Comparison of ENCODE assay signal across 30 cellular contexts in the genomic region with DNA sequence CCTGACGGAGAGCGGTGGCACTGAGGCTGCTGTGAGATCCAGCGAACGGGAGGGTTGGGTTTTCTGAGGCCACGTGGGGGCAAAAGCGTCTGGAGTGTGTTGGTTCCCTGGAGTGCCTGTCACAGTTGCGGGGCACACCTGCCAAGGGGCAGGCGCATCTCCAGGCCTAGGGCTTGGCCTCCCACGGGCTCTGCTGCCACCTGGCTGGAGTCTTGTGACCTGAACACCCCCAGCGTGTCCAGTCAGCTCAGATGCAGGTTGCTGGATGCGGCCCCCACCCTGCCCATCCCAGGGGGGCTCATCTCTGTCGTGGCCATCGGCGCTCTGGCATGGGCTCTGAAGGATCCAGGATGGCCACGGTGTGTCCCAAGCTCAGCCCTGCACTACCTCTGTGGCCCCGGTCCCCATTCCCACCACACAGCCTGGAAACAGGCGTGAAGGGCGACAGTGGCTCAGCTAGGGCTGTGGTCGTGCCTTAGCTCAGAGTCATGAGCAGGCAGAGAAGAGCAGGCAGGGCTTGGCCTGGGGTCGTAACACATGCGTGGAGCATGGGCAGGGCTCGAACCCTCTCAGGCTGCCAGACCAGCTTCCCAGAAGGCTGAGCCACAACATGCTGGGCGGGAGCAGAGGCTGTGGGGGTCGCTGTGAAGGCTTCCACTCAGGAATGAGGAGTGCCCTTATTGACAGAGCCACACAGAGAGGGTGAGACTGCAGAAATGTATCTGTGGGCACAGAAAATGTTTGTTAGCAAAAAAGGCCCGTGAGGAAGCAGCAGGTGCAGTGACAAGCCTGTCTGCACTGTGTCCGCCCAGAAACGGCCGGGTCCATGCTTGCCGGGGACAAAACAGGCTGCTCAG. TPM values are rescaled to one million over a fixed set of nuclear protein-coding genes. Genes with fewer than 3 reads are reported as not detected.
"Had no signal": no experiment of that assay in that cellular context is flagged by ENCODE, and none has a peak within 500 bp of the region (broad histone marks: within the 10 kb centered on the region; RNA-seq: fewer than 3 reads in every experiment).

No MANE protein-coding gene starts in this region.

- H3K36me3 ChIP-seq: breast epithelium had no signal

- ATAC-seq: activated CD4-positive, alpha-beta T cell treated with anti-CD3 and anti-CD28 coated beads for 36 hours; activated CD4-positive, CD25-positive, alpha-beta regulatory T cell treated with anti-CD3 and anti-CD28 coated beads, Interleukin-2, amount 50 U/mL, for 24 hours; activated CD8-positive, alpha-beta T cell treated with anti-CD3 and anti-CD28 coated beads, Interleukin-2, amount 10 ng/mL, durations not matched to agents 7 days and 5 days; activated naive CD4-positive, alpha-beta T cell treated with anti-CD3 and anti-CD28 coated beads, Interleukin-2, amount 50 U/mL, for 72 hours; body of pancreas; PC-3; WTC11 had no signal

- H3K4me3 Mint-ChIP-seq: activated CD4-positive, alpha-beta T cell treated with anti-CD3 and anti-CD28 coated beads for 36 hours; activated CD4-positive, alpha-beta T cell treated with anti-CD3 and anti-CD28 coated beads, Interleukin-2, amount 10 ng/mL, durations not matched to agents 7 days and 5 days; activated CD8-positive, alpha-beta T cell treated with anti-CD3 and anti-CD28 coated beads, Interleukin-2, amount 10 ng/mL, durations not matched to agents 7 days and 5 days; activated T-cell treated with anti-CD3 and anti-CD28 coated beads, Interleukin-2, amount 50 U/mL, for 24 hours; T-helper 1 cell treated with Interleukin-12 subunit alpha and Interleukin-12 subunit beta and Interleukin-4 antibody, amounts not matched to agents 30 μg/mL and 1 μg/mL, for 36 hours; T-helper 2 cell treated with Interferon-gamma antibody and Interleukin-4, amounts not matched to agents 5 μg/mL and 100 μg/mL, for 36 hours; WTC11 had no signal

- H3K9me3 ChIP-seq: adrenal gland, body of pancreas, breast epithelium, Peyer's patch, SJCRH30 had no signal

- H3K4me1 ChIP-seq: breast epithelium had no signal

- DNase-seq: activated CD4-positive, alpha-beta T cell treated with anti-CD3 and anti-CD28 coated beads for 36 hours; activated CD4-positive, alpha-beta T cell treated with anti-CD3 and anti-CD28 coated beads, Interleukin-2, amount 10 ng/mL, durations not matched to agents 7 days and 5 days; activated CD4-positive, alpha-beta T cell treated with anti-CD3 and anti-CD28 coated beads, Interleukin-2, amount 50 U/mL, for 48 hours; activated CD8-positive, alpha-beta T cell treated with anti-CD3 and anti-CD28 coated beads, Interleukin-2, amount 10 ng/mL, durations not matched to agents 7 days and 5 days; activated gamma-delta T cell; activated naive CD4-positive, alpha-beta T cell treated with Interleukin-2 at 50 U/mL for 16 hours; activated T-cell treated with anti-CD3 and anti-CD28 coated beads, Interleukin-2, amount 50 U/mL, for 24 hours; adrenal gland; body of pancreas; central memory CD4-positive, alpha-beta T cell; NCI-H1092 treated with DMSO at 0.1 percent for 48 hours; NCI-H187 treated with DMSO at 0.1 percent for 48 hours; NCI-H2081; NCI-H345; NCI-H524 treated with DMSO at 0.1 percent for 48 hours; NK-92 treated with Interleukin-12 subunit alpha and Interleukin-12 subunit beta, amount 100 ng/mL, for 24 hours; PC-3; Peyer's patch; RPMI8226; SHP77; SJCRH30 had no signal

- H3K27ac ChIP-seq: adrenal gland, body of pancreas, breast epithelium, Peyer's patch, SJCRH30, SK-N-MC had no signal

- H3K4me1 Mint-ChIP-seq: activated CD4-positive, alpha-beta T cell treated with anti-CD3 and anti-CD28 coated beads for 36 hours; activated CD4-positive, alpha-beta T cell treated with anti-CD3 and anti-CD28 coated beads, Interleukin-2, amount 10 ng/mL, durations not matched to agents 7 days and 5 days; WTC11 had no signal

- H3K27me3 Mint-ChIP-seq: activated CD4-positive, alpha-beta T cell treated with anti-CD3 and anti-CD28 coated beads for 36 hours; activated CD4-positive, alpha-beta T cell treated with anti-CD3 and anti-CD28 coated beads, Interleukin-2, amount 10 ng/mL, durations not matched to agents 7 days and 5 days; activated T-cell treated with anti-CD3 and anti-CD28 coated beads, Interleukin-2, amount 50 U/mL, for 24 hours had no signal

- H3K9me3 Mint-ChIP-seq: activated CD4-positive, alpha-beta T cell treated with anti-CD3 and anti-CD28 coated beads, Interleukin-2, amount 10 ng/mL, durations not matched to agents 7 days and 5 days; activated naive CD4-positive, alpha-beta T cell treated with anti-CD3 and anti-CD28 coated beads, Interleukin-2, amount 50 U/mL, for 72 hours; activated T-cell treated with anti-CD3 and anti-CD28 coated beads, Interleukin-2, amount 50 U/mL, for 24 hours; activated T-helper 2 cell treated with anti-CD3 and anti-CD28 coated beads, Interferon-gamma antibody, Interleukin-2, Interleukin-4, amounts not matched to agents 10 μg/mL and 5 μg/mL and 100 μg/mL, durations not matched to agents 14 hours and 24 hours and 36 hours; T-helper 1 cell treated with Interleukin-12 subunit alpha and Interleukin-12 subunit beta and Interleukin-4 antibody, amounts not matched to agents 30 μg/mL and 1 μg/mL, for 36 hours; T-helper 2 cell treated with Interferon-gamma antibody and Interleukin-4, amounts not matched to agents 5 μg/mL and 100 μg/mL, for 36 hours; WTC11 had no signal

- H3K27ac Mint-ChIP-seq: activated CD4-positive, alpha-beta T cell treated with anti-CD3 and anti-CD28 coated beads for 36 hours; activated CD4-positive, alpha-beta T cell treated with anti-CD3 and anti-CD28 coated beads, Interleukin-2, amount 10 ng/mL, durations not matched to agents 7 days and 5 days; activated CD8-positive, alpha-beta T cell treated with anti-CD3 and anti-CD28 coated beads, Interleukin-2, amount 10 ng/mL, durations not matched to agents 7 days and 5 days; activated T-cell treated with anti-CD3 and anti-CD28 coated beads, Interleukin-2, amount 50 U/mL, for 24 hours; activated T-helper 2 cell treated with anti-CD3 and anti-CD28 coated beads, Interferon-gamma antibody, Interleukin-2, Interleukin-4, amounts not matched to agents 10 μg/mL and 5 μg/mL and 100 μg/mL, durations not matched to agents 14 hours and 24 hours and 36 hours; T-helper 1 cell treated with Interleukin-12 subunit alpha and Interleukin-12 subunit beta and Interleukin-4 antibody, amounts not matched to agents 30 μg/mL and 1 μg/mL, for 36 hours; T-helper 2 cell treated with Interferon-gamma antibody and Interleukin-4, amounts not matched to agents 5 μg/mL and 100 μg/mL, for 36 hours had no signal

- H3K27me3 ChIP-seq: adrenal gland, body of pancreas, breast epithelium, Peyer's patch, SJCRH30 had no signal

- H3K4me3 ChIP-seq: adrenal gland, body of pancreas, breast epithelium, Peyer's patch, SJCRH30, SK-N-MC had no signal

RNA-seq across cellular contexts. Expression of a gene that starts 35.6 kb away (rescaled TPM):
- total RNA-seq: M059J had no signal

RNA-seq across cellular contexts. Expression of a gene that starts 52.8 kb away (rescaled TPM):
- total RNA-seq: M059J had no signal
